18 cellular contexts compared by ENCODE assay signal in the genomic region with DNA sequence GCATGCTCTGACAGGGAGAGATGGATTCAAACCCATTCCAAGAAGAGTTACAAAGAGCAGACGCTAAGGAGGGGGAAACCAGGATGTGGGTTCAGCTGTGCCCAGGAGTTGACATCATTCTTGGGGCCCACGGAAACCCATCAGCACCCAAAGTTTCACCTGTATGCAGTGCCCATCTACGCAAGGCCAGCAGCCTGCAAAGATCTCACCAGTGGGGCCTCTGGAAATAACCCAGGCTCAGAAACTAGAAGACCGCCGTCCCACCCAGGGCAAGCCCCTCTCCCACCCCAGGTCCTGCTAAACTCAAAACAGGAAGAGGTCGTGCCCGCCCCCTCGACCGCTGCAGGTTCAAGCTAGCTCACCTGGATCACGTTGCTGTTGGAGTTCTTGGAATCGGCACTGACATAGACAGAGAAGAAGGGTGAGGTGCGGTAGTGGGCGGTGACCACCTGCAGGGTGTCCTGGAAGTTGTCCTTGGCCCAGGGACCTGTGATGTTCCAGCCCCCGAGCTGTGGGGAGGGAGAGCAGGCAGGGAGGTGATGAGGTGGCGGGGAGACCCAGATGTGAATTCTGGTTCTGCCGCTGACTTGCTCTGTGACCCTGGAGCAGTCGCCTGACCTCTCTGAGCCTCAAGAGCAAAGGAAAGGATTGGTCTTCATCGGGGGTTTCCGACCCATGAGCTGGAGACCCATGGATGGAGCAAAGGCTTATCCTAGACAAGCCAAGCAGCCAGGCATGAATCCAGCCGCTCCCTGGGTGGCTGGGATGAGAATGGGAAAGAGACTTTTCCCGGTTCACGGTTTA. TPM values are rescaled to one million over a fixed set of nuclear protein-coding genes. Genes with fewer than 3 reads are reported as not detected.
DNase-seq lines count a peak whose midpoint lies in the region; ATAC-seq and TF ChIP-seq lines count a peak whose summit lies in the region.
"Had no signal": no experiment of that assay in that cellular context is flagged by ENCODE, and none has a peak within 500 bp of the region (broad histone marks: within the 10 kb centered on the region; RNA-seq: fewer than 3 reads in every experiment).

No MANE protein-coding gene starts in this region.

- intact Hi-C loops in CD8-positive, alpha-beta T cell (cut with DNase I, micrococcal nuclease) = no loop called here

- peaks cover 36% of the 10 kb centered on the region for H3K4me1 Mint-ChIP-seq in CD8-positive, alpha-beta T cell (ENCODE audit: low read depth)
- peaks cover 33% of the 10 kb centered on the region for H3K4me1 Mint-ChIP-seq in T-helper 1 cell treated with Interleukin-12 subunit alpha and Interleukin-12 subunit beta and Interleukin-4 antibody, amounts not matched to agents 30 μg/mL and 1 μg/mL, for 36 hours (ENCODE audit: low read depth)
- peaks cover 50% of the 10 kb centered on the region for H3K4me1 Mint-ChIP-seq in activated naive CD8-positive, alpha-beta T cell (ENCODE audit: low read depth)

- H3K4me3 ChIP-seq in CD8-positive, alpha-beta T cell (ENCODE audit: low read depth, low read length) = no peak overlapping the region
- no peak overlapping the region for H3K4me3 ChIP-seq in neutrophil (ENCODE audit: low read depth in 1 of 2, low read length in 1 of 2)
- H3K4me3 ChIP-seq: esophagus muscularis mucosa, heart right ventricle, spleen had no signal

- no peak for TF ChIP-seq CTCF in CD8-positive, alpha-beta T cell (IDR thresholded peaks at IDR 0.05)
- TF ChIP-seq CTCF in neutrophil (IDR thresholded peaks at IDR 0.05) = no peak

- peak in 1 of 7 experiments; percentile 32 for DNase-seq in CD8-positive, alpha-beta T cell
- DNase-seq in SKM-1 treated with dmso at 0.1 percent for 144 hours (lab: John Stamatoyannopoulos, UW; ENCODE audit: unreplicated experiment) (no peak), AG20443 (ENCODE audit: low spot score) (no peak)
- DNase-seq: C1 segment of cervical spinal cord, cortex of kidney, heart right ventricle, NCI-H146, NCI-H446 treated with DMSO at 0.1 percent for 48 hours, spleen, trophoblast cell had no signal

- H3K27ac ChIP-seq in CD8-positive, alpha-beta T cell (ENCODE audit: low read depth, low read length) = no peak overlapping the region
- H3K27ac ChIP-seq in neutrophil = peak overlapping the region; percentile 10
- H3K27ac ChIP-seq: esophagus muscularis mucosa, HL-60, KMS-11 had no signal

- H3K36me3 Mint-ChIP-seq in CD8-positive, alpha-beta T cell = peaks cover 69% of the 10 kb centered on the region
- H3K36me3 Mint-ChIP-seq in T-helper 1 cell treated with Interleukin-12 subunit alpha and Interleukin-12 subunit beta and Interleukin-4 antibody, amounts not matched to agents 30 μg/mL and 1 μg/mL, for 36 hours (ENCODE audit: low read depth) = peaks cover 40% of the 10 kb centered on the region
- H3K36me3 Mint-ChIP-seq in activated naive CD8-positive, alpha-beta T cell = peaks cover 9% of the 10 kb centered on the region

- CTCF ChIA-PET in CD8-positive, alpha-beta T cell (lab: Charles Lee) = interaction anchor here (0.8 to 12.3 kb wide), 7 partner anchors 11 to 111 kb away, joined by 3 to 455 read pairs (median 45); no protein-coding TSS in a partner anchor

- H3K27me3 ChIP-seq in CD8-positive, alpha-beta T cell (ENCODE audit: insufficient read depth, low read length) = no peaks in the 10 kb centered on the region
- H3K27me3 ChIP-seq in neutrophil = no peaks in the 10 kb centered on the region
- H3K27me3 ChIP-seq: esophagus muscularis mucosa, heart right ventricle, spleen had no signal

- H3K27ac Mint-ChIP-seq in CD8-positive, alpha-beta T cell = peak overlapping the region; percentile 88
- peak overlapping the region; percentile 75 for H3K27ac Mint-ChIP-seq in T-helper 1 cell treated with Interleukin-12 subunit alpha and Interleukin-12 subunit beta and Interleukin-4 antibody, amounts not matched to agents 30 μg/mL and 1 μg/mL, for 36 hours
- peak overlapping the region; percentile 55 for H3K27ac Mint-ChIP-seq in activated naive CD8-positive, alpha-beta T cell

- no peaks in the 10 kb centered on the region for H3K27me3 Mint-ChIP-seq in CD8-positive, alpha-beta T cell (ENCODE audit: low read depth)
- no peaks in the 10 kb centered on the region for H3K27me3 Mint-ChIP-seq in T-helper 1 cell treated with Interleukin-12 subunit alpha and Interleukin-12 subunit beta and Interleukin-4 antibody, amounts not matched to agents 30 μg/mL and 1 μg/mL, for 36 hours (ENCODE audit: low read depth)
- no peaks in the 10 kb centered on the region for H3K27me3 Mint-ChIP-seq in activated naive CD8-positive, alpha-beta T cell

- no peaks in the 10 kb centered on the region for H3K9me3 Mint-ChIP-seq in CD8-positive, alpha-beta T cell
- H3K9me3 Mint-ChIP-seq in T-helper 1 cell treated with Interleukin-12 subunit alpha and Interleukin-12 subunit beta and Interleukin-4 antibody, amounts not matched to agents 30 μg/mL and 1 μg/mL, for 36 hours = no peaks in the 10 kb centered on the region
- H3K9me3 Mint-ChIP-seq in activated naive CD8-positive, alpha-beta T cell (ENCODE audit: low read depth) = no peaks in the 10 kb centered on the region

- no peak overlapping the region for H3K4me3 Mint-ChIP-seq in CD8-positive, alpha-beta T cell
- H3K4me3 Mint-ChIP-seq in T-helper 1 cell treated with Interleukin-12 subunit alpha and Interleukin-12 subunit beta and Interleukin-4 antibody, amounts not matched to agents 30 μg/mL and 1 μg/mL, for 36 hours = peak overlapping the region; percentile 7
- peak overlapping the region; percentile 52 for H3K4me3 Mint-ChIP-seq in activated naive CD8-positive, alpha-beta T cell

- POLR2A ChIA-PET in CD8-positive, alpha-beta T cell (lab: Charles Lee) = interaction anchor here (1.2 to 1.3 kb wide), 2 partner anchors 34 to 76 kb away, joined by 4 to 8 read pairs; no protein-coding TSS in a partner anchor

- H3K4me1 ChIP-seq in CD8-positive, alpha-beta T cell (ENCODE audit: insufficient read depth, low read length) = peaks cover 21% of the 10 kb centered on the region
- H3K4me1 ChIP-seq in neutrophil (ENCODE audit: control insufficient read depth in 1 of 2, insufficient read depth in 1 of 2, low read depth in 1 of 2, low read length in 1 of 2) = peaks cover 21 to 23% of the 10 kb centered on the region in 2 experiments

- peak; percentile 47 for ATAC-seq in CD8-positive, alpha-beta T cell
- ATAC-seq in HG03097 (IDR thresholded peaks at IDR 0.05; ENCODE audit: low FRiP score, unreplicated experiment) = no peak
- ATAC-seq: HCT116, heart right ventricle had no signal

- H3K36me3 ChIP-seq in CD8-positive, alpha-beta T cell (ENCODE audit: insufficient read depth, low read length) = peaks cover 19% of the 10 kb centered on the region
- H3K36me3 ChIP-seq in neutrophil = peaks cover 93% of the 10 kb centered on the region

- no peaks in the 10 kb centered on the region for H3K9me3 ChIP-seq in CD8-positive, alpha-beta T cell (ENCODE audit: low read length)
- no peaks in the 10 kb centered on the region for H3K9me3 ChIP-seq in neutrophil
- H3K9me3 ChIP-seq: esophagus muscularis mucosa, heart right ventricle, spleen had no signal

RNA-seq across cellular contexts. Expression of a gene that starts 31.7 kb away (rescaled TPM):
- total RNA-seq in CD8-positive, alpha-beta T cell = 10 to 100 TPM; 55.0 to 56.0 TPM
